1 cellular context compared by ENCODE assay signal in genomic region chr15:56948766-56949105, GRCh38.
TF ChIP-seq lines count a peak whose summit lies in the region.

No MANE protein-coding gene starts in this region.

TF ChIP-seq in IMR-90, 13 proteins besides CTCF, POLR2A, EP300 and RAD21 (continued from another document):
- no peak for TF ChIP-seq MAZ (IDR thresholded peaks at IDR 0.05; ENCODE audit: borderline replicate concordance, low read depth, low read length)
- no peak for TF ChIP-seq BHLHE40 (IDR thresholded peaks at IDR 0.05; ENCODE audit: low read depth, low read length)
- no peak for TF ChIP-seq NFE2L2 (IDR thresholded peaks at IDR 0.05; ENCODE audit: low read depth, low read length)
- no peak for TF ChIP-seq MAFK (IDR thresholded peaks at IDR 0.05; ENCODE audit: low read depth, low read length)
- no peak for TF ChIP-seq CEBPB (IDR thresholded peaks at IDR 0.05; ENCODE audit: low read depth, low read length)
- TF ChIP-seq RFX5 (IDR thresholded peaks at IDR 0.05; ENCODE audit: low read depth, low read length): no peak
- TF ChIP-seq CHD1 (IDR thresholded peaks at IDR 0.05; ENCODE audit: low read depth, low read length): no peak
- TF ChIP-seq ELK1 (IDR thresholded peaks at IDR 0.05; ENCODE audit: borderline replicate concordance, low read depth, low read length): no peak
- TF ChIP-seq RCOR1 (IDR thresholded peaks at IDR 0.05; ENCODE audit: insufficient replicate concordance, low read length): no peak
TF ChIP-seq in IMR-90: peak in this region for 0.
